Comparison of ENCODE assay signal across 9 cellular contexts in the genomic region with DNA sequence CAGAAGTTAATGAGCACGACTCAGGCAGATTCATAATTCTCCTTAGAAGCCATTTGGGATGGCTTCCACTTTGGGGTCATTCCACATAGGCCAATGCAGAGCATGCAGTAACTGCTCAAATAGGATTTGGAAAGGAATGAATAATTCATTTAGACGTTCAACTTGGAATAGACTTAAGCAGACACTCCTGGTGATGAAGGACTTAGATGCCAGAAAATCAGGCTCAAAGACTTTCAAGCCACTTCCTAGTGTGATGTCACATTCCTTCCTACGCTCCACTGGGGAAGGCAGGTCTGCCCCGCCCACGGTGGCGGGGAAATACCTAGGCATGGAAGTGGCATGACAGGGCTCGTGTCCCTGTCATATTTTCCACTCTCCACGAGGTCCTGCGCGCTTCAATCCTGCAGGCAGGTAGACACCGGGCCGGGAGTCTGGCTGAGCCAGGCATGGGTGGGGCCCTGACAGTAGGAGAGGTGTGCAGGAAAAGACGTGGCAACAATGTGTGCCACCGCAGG. TPM values are rescaled to one million over a fixed set of nuclear protein-coding genes. Genes with fewer than 3 reads are reported as not detected.
DNase-seq lines count a peak whose midpoint lies in the region; ATAC-seq and TF ChIP-seq lines count a peak whose summit lies in the region.
"Had no signal": no experiment of that assay in that cellular context is flagged by ENCODE, and none has a peak within 500 bp of the region (broad histone marks: within the 10 kb centered on the region; RNA-seq: fewer than 3 reads in every experiment).

IL1RL2 (plus strand) TSS at position 348 of the 515 bp plus-strand sequence. CDS start 845 bp downstream, outside the sequence.

- no peak for TF ChIP-seq CTCF in CD4-positive, alpha-beta T cell (IDR thresholded peaks at IDR 0.05)
- no peak for TF ChIP-seq CTCF in psoas muscle (IDR thresholded peaks at IDR 0.05)

- H3K4me1 Mint-ChIP-seq in CD4-positive, alpha-beta T cell (ENCODE audit: low read depth): peaks cover 11% of the 10 kb centered on the region
- peaks cover 22% of the 10 kb centered on the region for H3K4me1 Mint-ChIP-seq in activated T-cell treated with anti-CD3 and anti-CD28 coated beads, Interleukin-2, amount 50 U/mL, for 4 hours (ENCODE audit: low read depth)

- no peaks in the 10 kb centered on the region for H3K36me3 Mint-ChIP-seq in CD4-positive, alpha-beta T cell (ENCODE audit: low read depth)
- no peaks in the 10 kb centered on the region for H3K36me3 Mint-ChIP-seq in activated T-cell treated with anti-CD3 and anti-CD28 coated beads, Interleukin-2, amount 50 U/mL, for 4 hours (ENCODE audit: insufficient read depth)

- peaks cover 48% of the 10 kb centered on the region for H3K27me3 Mint-ChIP-seq in CD4-positive, alpha-beta T cell
- peaks cover 10% of the 10 kb centered on the region for H3K27me3 Mint-ChIP-seq in activated T-cell treated with anti-CD3 and anti-CD28 coated beads, Interleukin-2, amount 50 U/mL, for 4 hours (ENCODE audit: low read depth)

- no peak within 1 kb of the TSS for H3K27ac Mint-ChIP-seq in CD4-positive, alpha-beta T cell

- no peaks in the 10 kb centered on the region for H3K27me3 ChIP-seq in CD4-positive, alpha-beta T cell (ENCODE audit: control insufficient read depth, insufficient read depth, low read length)
- no peaks in the 10 kb centered on the region for H3K27me3 ChIP-seq in psoas muscle (ENCODE audit: insufficient read depth in 3 of 3, low read length in 2 of 3)

- H3K36me3 ChIP-seq in psoas muscle (ENCODE audit: insufficient read depth in 1 of 2, low read depth in 1 of 2): no peaks in the 10 kb centered on the region

- DNase-seq in CD4-positive, alpha-beta T cell: no peak
- DNase-seq in activated T-cell treated with anti-CD3 and anti-CD28 coated beads, Interleukin-2, amount 50 U/mL, for 4 hours: peak; percentile 28
- DNase-seq in head of caudate nucleus: peak in 32 of 42 donors; percentile 1 to 62 (median 16)
- DNase-seq in psoas muscle: peak in 1 of 2 donors; percentile 22
- no peak for DNase-seq in HuH-7 (ENCODE audit: low spot score)
- DNase-seq: Kasumi-1 had no signal

- no peak within 1 kb of the TSS for H3K27ac ChIP-seq in CD4-positive, alpha-beta T cell (ENCODE audit: low read depth, low read length)
- H3K27ac ChIP-seq in psoas muscle: peak within 1 kb of the TSS; percentile 55

- POLR2A ChIA-PET in CD4-positive, alpha-beta T cell (lab: Charles Lee): interaction anchor here (1.8 kb wide), 2 partner anchors 29 to 54 kb away, joined by 4 to 9 read pairs; no protein-coding TSS in a partner anchor

- peak within 1 kb of the TSS; percentile 75 for H3K4me3 ChIP-seq in psoas muscle

- H3K9me3 ChIP-seq in CD4-positive, alpha-beta T cell (ENCODE audit: control insufficient read depth, low read length): no peaks in the 10 kb centered on the region
- H3K9me3 ChIP-seq in psoas muscle: no peaks in the 10 kb centered on the region

- peak within 1 kb of the TSS; percentile 88 for H3K4me3 Mint-ChIP-seq in CD4-positive, alpha-beta T cell
- peak within 1 kb of the TSS; percentile 79 for H3K4me3 Mint-ChIP-seq in activated T-cell treated with anti-CD3 and anti-CD28 coated beads, Interleukin-2, amount 50 U/mL, for 4 hours

- CTCF ChIA-PET in CD4-positive, alpha-beta T cell (lab: Charles Lee): interaction anchor here (2.1 kb wide), 1 partner anchor 54 kb away, joined by 16 read pairs; no protein-coding TSS in a partner anchor

- H3K4me1 ChIP-seq in psoas muscle: peaks cover 6% of the 10 kb centered on the region

- intact Hi-C loops in CD4-positive, alpha-beta T cell (cut with DNase I, micrococcal nuclease): loop anchor here (2.0 to 5.0 kb wide), 2 partner anchors 52 to 56 kb away; no protein-coding TSS in a partner anchor
- intact Hi-C loops in head of caudate nucleus (cut with DNase I): loop anchor here (10.0 kb wide), 1 partner anchor 48 kb away; no protein-coding TSS in a partner anchor
- intact Hi-C loops in psoas muscle (cut with DNase I): loop anchor here (5.0 to 10.0 kb wide), 4 partner anchors 51 to 171 kb away; partner anchors contain the start of gene IL18R1 (in 2 of the 2)

- ATAC-seq in CD4-positive, alpha-beta T cell (ENCODE audit: poor library complexity): no peak
- peak in 1 of 2 donors; percentile 7 for ATAC-seq in activated T-cell treated with anti-CD3 and anti-CD28 coated beads, Interleukin-2, amount 50 U/mL, for 4 hours
- ATAC-seq in psoas muscle: peak in 2 of 4 donors; percentile 24 to 25
- ATAC-seq in HG03571 (IDR thresholded peaks at IDR 0.05; ENCODE audit: unreplicated experiment): no peak
- no peak for ATAC-seq in HG03432 (IDR thresholded peaks at IDR 0.05; ENCODE audit: unreplicated experiment)
- ATAC-seq in GM21360 (IDR thresholded peaks at IDR 0.05; ENCODE audit: unreplicated experiment): no peak

- WGBS in psoas muscle, 3 donors: 59 to 68% (median 65%) methylated on average over 14 of the region's 14 CpGs

- no peaks in the 10 kb centered on the region for H3K9me3 Mint-ChIP-seq in CD4-positive, alpha-beta T cell
- H3K9me3 Mint-ChIP-seq in activated T-cell treated with anti-CD3 and anti-CD28 coated beads, Interleukin-2, amount 50 U/mL, for 4 hours: peaks cover 3% of the 10 kb centered on the region

RNA-seq across cellular contexts. Expression of gene IL1RL2, which starts in this region (rescaled TPM):
- not detected for total RNA-seq in CD4-positive, alpha-beta T cell
- under 1 TPM; 0.29 to 0.99 (median 0.60) TPM for total RNA-seq in activated T-cell treated with anti-CD3 and anti-CD28 coated beads, Interleukin-2, amount 50 U/mL, for 4 hours
- under 1 TPM; 0.40 to 0.74 (median 0.56) TPM for total RNA-seq in psoas muscle
- polyA plus RNA-seq in psoas muscle: under 1 TPM; 0.27 to 0.74 (median 0.30) TPM

Comparison
In these comparisons a context has a peak if more than half of its experiments do, and no peak if none do; other contexts are left out.
1. Peak in DNase-seq in activated T-cell treated with anti-CD3 and anti-CD28 coated beads, Interleukin-2, amount 50 U/mL, for 4 hours; RNA of the gene not detected or under 1 TPM.
2. DNase-seq: peak in head of caudate nucleus (32 of 42); none in CD4-positive, alpha-beta T cell (0 of 10) and HuH-7 (single experiment).